In genomic region chr5:42995152-42995751, GRCh38 we compare ENCODE assay signal across 8 cellular contexts. TPM values are rescaled to one million over a fixed set of nuclear protein-coding genes. Genes with fewer than 3 reads are reported as not detected.
DNase-seq lines count a peak whose midpoint lies in the region; ATAC-seq, FAIRE-seq and TF ChIP-seq lines count a peak whose summit lies in the region.

No MANE protein-coding gene starts in this region.

- no peaks in the 10 kb centered on the region for H3K9me3 Mint-ChIP-seq in activated CD8-positive, alpha-beta memory T cell treated with anti-CD3 and anti-CD28 coated beads, Interleukin-2, amount 10 ng/mL, durations not matched to agents 7 days and 5 days (ENCODE audit: low read depth)
- H3K9me3 Mint-ChIP-seq in activated T-helper 2 cell treated with anti-CD3 and anti-CD28 coated beads, Interferon-gamma antibody, Interleukin-2, Interleukin-4, amounts not matched to agents 10 μg/mL and 5 μg/mL and 100 μg/mL, durations not matched to agents 14 hours and 24 hours and 36 hours, result no peaks in the 10 kb centered on the region

- FAIRE-seq in kidney (lab: Jason Lieb, UNC), result no peak

- H3K27ac ChIP-seq in kidney (ENCODE audit: low read depth in 2 of 2, low read length in 2 of 2), result peak overlapping the region; percentile 8 to 11
- H3K27ac ChIP-seq in thymus (ENCODE audit: low read depth), result peak overlapping the region; percentile 92

- peaks cover 11% of the 10 kb centered on the region for H3K36me3 Mint-ChIP-seq in activated CD8-positive, alpha-beta memory T cell treated with anti-CD3 and anti-CD28 coated beads, Interleukin-2, amount 10 ng/mL, durations not matched to agents 7 days and 5 days
- H3K36me3 Mint-ChIP-seq in activated T-helper 2 cell treated with anti-CD3 and anti-CD28 coated beads, Interferon-gamma antibody, Interleukin-2, Interleukin-4, amounts not matched to agents 10 μg/mL and 5 μg/mL and 100 μg/mL, durations not matched to agents 14 hours and 24 hours and 36 hours (ENCODE audit: low read depth), result peaks cover 9% of the 10 kb centered on the region

- H3K36me3 ChIP-seq in kidney (ENCODE audit: control insufficient read depth in 1 of 2, insufficient read depth in 2 of 2, low read length in 2 of 2) (no peaks in the 10 kb centered on the region), thymus (ENCODE audit: control insufficient read depth, insufficient read depth) (no peaks in the 10 kb centered on the region)

- H3K9me3 ChIP-seq in kidney (ENCODE audit: control insufficient read depth in 1 of 2, low read length in 2 of 2) (peaks cover 0 to 12% of the 10 kb centered on the region in 2 donors), thymus (ENCODE audit: control insufficient read depth) (no peaks in the 10 kb centered on the region)

- H3K27me3 ChIP-seq in thymus (ENCODE audit: control insufficient read depth, insufficient read depth), result peaks cover 3% of the 10 kb centered on the region

- peak overlapping the region; percentile 31 to 55 for H3K4me3 ChIP-seq in kidney (ENCODE audit: low read length in 2 of 2)
- peak overlapping the region; percentile 53 for H3K4me3 ChIP-seq in thymus (ENCODE audit: low read length)

- peak overlapping the region; percentile 100 for H3K27ac Mint-ChIP-seq in activated CD8-positive, alpha-beta memory T cell treated with anti-CD3 and anti-CD28 coated beads, Interleukin-2, amount 10 ng/mL, durations not matched to agents 7 days and 5 days
- H3K27ac Mint-ChIP-seq in activated T-helper 2 cell treated with anti-CD3 and anti-CD28 coated beads, Interferon-gamma antibody, Interleukin-2, Interleukin-4, amounts not matched to agents 10 μg/mL and 5 μg/mL and 100 μg/mL, durations not matched to agents 14 hours and 24 hours and 36 hours, result peak overlapping the region; percentile 100

- peaks cover 3 to 8% of the 10 kb centered on the region in 2 donors for H3K4me1 ChIP-seq in kidney (ENCODE audit: control insufficient read depth in 1 of 2, insufficient read depth in 1 of 2, low read depth in 1 of 2, low read length in 2 of 2)
- H3K4me1 ChIP-seq in thymus (ENCODE audit: control insufficient read depth, insufficient read depth, low read length), result peaks cover 10% of the 10 kb centered on the region

- H3K9ac ChIP-seq in kidney (ENCODE audit: low read length in 2 of 2), result peak overlapping the region in 1 of 2 donors; percentile 38

- H3K4me3 Mint-ChIP-seq in activated CD8-positive, alpha-beta memory T cell treated with anti-CD3 and anti-CD28 coated beads, Interleukin-2, amount 10 ng/mL, durations not matched to agents 7 days and 5 days, result peak overlapping the region; percentile 94
- peak overlapping the region; percentile 100 for H3K4me3 Mint-ChIP-seq in activated T-helper 2 cell treated with anti-CD3 and anti-CD28 coated beads, Interferon-gamma antibody, Interleukin-2, Interleukin-4, amounts not matched to agents 10 μg/mL and 5 μg/mL and 100 μg/mL, durations not matched to agents 14 hours and 24 hours and 36 hours (ENCODE audit: low read depth)

- 11% methylated on average over 21 of the region's 21 CpGs for WGBS in thymus

- no peak for DNase-seq in activated CD8-positive, alpha-beta memory T cell treated with anti-CD3 and anti-CD28 coated beads, Interleukin-2, amount 10 ng/mL, durations not matched to agents 7 days and 5 days
- no peak for DNase-seq in activated CD8-positive, alpha-beta memory T cell treated with anti-CD3 and anti-CD28 coated beads, Interleukin-2, amount 50 U/mL, for 48 hours
- DNase-seq in activated T-helper 2 cell treated with anti-CD3 and anti-CD28 coated beads, Interferon-gamma antibody, Interleukin-2, Interleukin-4, amounts not matched to agents 10 μg/mL and 5 μg/mL and 100 μg/mL, durations not matched to agents 14 hours and 24 hours and 36 hours (ENCODE audit: low spot score), result peak; percentile 14
- DNase-seq in kidney, result no peak

- intact Hi-C loops in activated T-helper 2 cell treated with anti-CD3 and anti-CD28 coated beads, Interferon-gamma antibody, Interleukin-2, Interleukin-4, amounts not matched to agents 10 μg/mL and 5 μg/mL and 100 μg/mL, durations not matched to agents 14 hours and 24 hours and 36 hours (cut with micrococcal nuclease), result loop anchor here (1.0 to 2.0 kb wide), 4 partner anchors 13 to 320 kb away; no protein-coding TSS in a partner anchor
- intact Hi-C loops in kidney (cut with DNase I), result no loop called here

- H3K4me1 Mint-ChIP-seq in activated CD8-positive, alpha-beta memory T cell treated with anti-CD3 and anti-CD28 coated beads, Interleukin-2, amount 10 ng/mL, durations not matched to agents 7 days and 5 days, result peaks cover 12% of the 10 kb centered on the region
- peaks cover 28% of the 10 kb centered on the region for H3K4me1 Mint-ChIP-seq in activated T-helper 2 cell treated with anti-CD3 and anti-CD28 coated beads, Interferon-gamma antibody, Interleukin-2, Interleukin-4, amounts not matched to agents 10 μg/mL and 5 μg/mL and 100 μg/mL, durations not matched to agents 14 hours and 24 hours and 36 hours (ENCODE audit: low read depth)

- no peak for ATAC-seq in activated CD8-positive, alpha-beta memory T cell treated with anti-CD3 and anti-CD28 coated beads, Interleukin-2, amount 10 ng/mL, durations not matched to agents 7 days and 5 days
- no peak for ATAC-seq in HG03135 (IDR thresholded peaks at IDR 0.05; ENCODE audit: unreplicated experiment)
- ATAC-seq in HG03175 (IDR thresholded peaks at IDR 0.05; ENCODE audit: unreplicated experiment), result no peak
- no peak for ATAC-seq in HG03565 (IDR thresholded peaks at IDR 0.05; ENCODE audit: unreplicated experiment)

- H3K27me3 Mint-ChIP-seq in activated CD8-positive, alpha-beta memory T cell treated with anti-CD3 and anti-CD28 coated beads, Interleukin-2, amount 10 ng/mL, durations not matched to agents 7 days and 5 days, result no peaks in the 10 kb centered on the region
- H3K27me3 Mint-ChIP-seq in activated T-helper 2 cell treated with anti-CD3 and anti-CD28 coated beads, Interferon-gamma antibody, Interleukin-2, Interleukin-4, amounts not matched to agents 10 μg/mL and 5 μg/mL and 100 μg/mL, durations not matched to agents 14 hours and 24 hours and 36 hours (ENCODE audit: low read depth), result no peaks in the 10 kb centered on the region

- CTCF ChIA-PET in activated CD8-positive, alpha-beta memory T cell treated with anti-CD3 and anti-CD28 coated beads, Interleukin-2, amount 10 ng/mL, durations not matched to agents 7 days and 5 days (lab: Charles Lee), result interaction anchor here (0.8 to 11.0 kb wide), 8 partner anchors 12 to 87 kb away, joined by 3 to 160 read pairs (median 36); partner anchors contain the start of gene ANXA2R

- no peak for TF ChIP-seq CTCF in kidney (IDR thresholded peaks at IDR 0.05; ENCODE audit: borderline replicate concordance, extremely low read depth, insufficient read depth)

RNA-seq across cellular contexts. Expression of gene ANXA2R, which starts 44.9 kb away (rescaled TPM):
- 10 to 100 TPM; 14.5 to 32.0 TPM for total RNA-seq in activated CD8-positive, alpha-beta memory T cell treated with anti-CD3 and anti-CD28 coated beads, Interleukin-2, amount 10 ng/mL, durations not matched to agents 7 days and 5 days
- 2.1 and 2.5 TPM in 2 replicates for total RNA-seq in activated T-helper 2 cell treated with anti-CD3 and anti-CD28 coated beads, Interferon-gamma antibody, Interleukin-2, Interleukin-4, amounts not matched to agents 10 μg/mL and 5 μg/mL and 100 μg/mL, durations not matched to agents 14 hours and 24 hours and 36 hours
- 4.6 TPM for total RNA-seq in kidney
- 2.0 TPM for polyA plus RNA-seq in kidney (ENCODE audit: insufficient read depth, low read depth, low replicate concordance)
- polyA plus RNA-seq in thymus, result 68.7 TPM
